ENCODE assay signal across 8 cellular contexts in genomic region chr3:57756528-57757401, GRCh38. TPM values are rescaled to one million over a fixed set of nuclear protein-coding genes. Genes with fewer than 3 reads are reported as not detected.
DNase-seq lines count a peak whose midpoint lies in the region; TF ChIP-seq lines count a peak whose summit lies in the region.

No MANE protein-coding gene starts in this region.

- TF ChIP-seq CTCF in HEK293 (tag by site-specific recombination; IDR thresholded peaks at IDR 0.05) = no peak
- TF ChIP-seq CTCF in esophagus muscularis mucosa (IDR thresholded peaks at IDR 0.05) = no peak

- peak overlapping the region; percentile 72; the same call in 1 of the 2 replicates for H3K27ac ChIP-seq in HEK293 (ENCODE audit: extremely low read depth, low read depth, low read length)
- peak overlapping the region; percentile 88 to 93 (median 92) for H3K27ac ChIP-seq in esophagus muscularis mucosa (replicated peaks in 1 of 4)

- H3K27me3 ChIP-seq in esophagus muscularis mucosa = no peaks in the 10 kb centered on the region

- H3K36me3 ChIP-seq in HEK293 (ENCODE audit: control insufficient read depth in 2 of 2, insufficient read depth in 1 of 2, low read length in 2 of 2) = peaks cover 7 to 17% of the 10 kb centered on the region in 2 experiments; a peak in 2 of 3 replicates
- H3K36me3 ChIP-seq in esophagus muscularis mucosa = peaks cover 0 to 10% (median 2%) of the 10 kb centered on the region in 4 donors

- H3K27ac Mint-ChIP-seq in activated T-cell treated with anti-CD3 and anti-CD28 coated beads, Interleukin-2, amount 50 U/mL, for 24 hours = peak overlapping the region; percentile 96

- no peak for TF ChIP-seq POLR2A in esophagus muscularis mucosa (IDR thresholded peaks at IDR 0.05; ENCODE audit: low read depth)

- H3K4me3 ChIP-seq in GM08714 (ENCODE audit: low read length) (peak overlapping the region; percentile 80), HEK293 (ENCODE audit: low read depth, low read length) (peak overlapping the region; percentile 98), esophagus muscularis mucosa (peak overlapping the region; percentile 79 to 95 (median 94))

- TF ChIP-seq EP300 in esophagus muscularis mucosa (IDR thresholded peaks at IDR 0.05) = no peak

- no peaks in the 10 kb centered on the region for H3K9me3 Mint-ChIP-seq in activated T-cell treated with anti-CD3 and anti-CD28 coated beads, Interleukin-2, amount 50 U/mL, for 24 hours

- H3K4me1 Mint-ChIP-seq in activated T-cell treated with anti-CD3 and anti-CD28 coated beads, Interleukin-2, amount 50 U/mL, for 24 hours (ENCODE audit: low read depth) = peaks cover 48% of the 10 kb centered on the region

- intact Hi-C loops in esophagus muscularis mucosa (cut with DNase I) = loop anchor here (5.0 kb wide), 3 partner anchors 46 to 159 kb away; partner anchors contain the start of genes ARF4 and DENND6A

- H3K4me1 ChIP-seq in HEK293 (ENCODE audit: control insufficient read depth, insufficient read depth, low read length) (no peaks in the 10 kb centered on the region), esophagus muscularis mucosa (peaks cover 44 to 53% (median 51%) of the 10 kb centered on the region in 4 donors)

- POLR2A ChIA-PET in HEK293 (lab: Yijun Ruan, JAX) = interaction anchor here (0.8 to 1.4 kb wide), 2 partner anchors 8 to 64 kb away, joined by 3 to 8 read pairs; partner anchors contain the start of gene DENND6A

- no peaks in the 10 kb centered on the region for H3K27me3 Mint-ChIP-seq in activated T-cell treated with anti-CD3 and anti-CD28 coated beads, Interleukin-2, amount 50 U/mL, for 24 hours

- DNase-seq in NAMALWA (ENCODE audit: low spot score) (peak; percentile 31), esophagus muscularis mucosa (ENCODE audit: extremely low spot score) (no peak), myocyte (ENCODE audit: low read depth) (peak; percentile 62), stromal cell of bone marrow (ENCODE audit: low read depth) (peak; percentile 52)
- DNase-seq in activated T-cell treated with anti-CD3 and anti-CD28 coated beads, Interleukin-2, amount 50 U/mL, for 24 hours = peak; percentile 60
- DNase-seq in effector CD4-positive, alpha-beta T cell = no peak

- WGBS in esophagus muscularis mucosa = 0% methylated on average over 11 of the region's 84 CpGs

- CTCF ChIA-PET in HEK293 (lab: Yijun Ruan, JAX) = no interaction called here

- H3K36me3 Mint-ChIP-seq in activated T-cell treated with anti-CD3 and anti-CD28 coated beads, Interleukin-2, amount 50 U/mL, for 24 hours (ENCODE audit: low read depth) = peaks cover 50% of the 10 kb centered on the region

- H3K9me3 ChIP-seq in HEK293 (ENCODE audit: control insufficient read depth, insufficient read depth, low read depth, low read length) (no peaks in the 10 kb centered on the region), esophagus muscularis mucosa (no peaks in the 10 kb centered on the region)

- H3K4me3 Mint-ChIP-seq in activated T-cell treated with anti-CD3 and anti-CD28 coated beads, Interleukin-2, amount 50 U/mL, for 24 hours = peak overlapping the region; percentile 97

TF ChIP-seq in HEK293, 187 proteins besides CTCF, POLR2A, EP300 and RAD21 (continues in another document):
- TF ChIP-seq ZNF114 (tag by site-specific recombination; IDR thresholded peaks at IDR 0.05) = no peak
- TF ChIP-seq ZNF571 (tag by site-specific recombination; IDR thresholded peaks at IDR 0.05) = no peak
- TF ChIP-seq HOXA7 (CRISPR knock-in tag; IDR thresholded peaks at IDR 0.05; ENCODE audit: borderline replicate concordance) = no peak
- no peak for TF ChIP-seq ZNF157 (tag by site-specific recombination; IDR thresholded peaks at IDR 0.05)
- TF ChIP-seq ZFP3 (tag by site-specific recombination; IDR thresholded peaks at IDR 0.05; ENCODE audit: low read depth) = no peak
- TF ChIP-seq AEBP2 (tag by site-specific recombination; IDR thresholded peaks at IDR 0.05; ENCODE audit: borderline replicate concordance) = no peak
- no peak for TF ChIP-seq IKZF3 (tag by site-specific recombination; IDR thresholded peaks at IDR 0.05)
- no peak for TF ChIP-seq PRDM1 (tag by site-specific recombination; IDR thresholded peaks at IDR 0.05)
- TF ChIP-seq ZNF837 (tag by site-specific recombination; IDR thresholded peaks at IDR 0.05) = no peak
- TF ChIP-seq, protein P1, sequence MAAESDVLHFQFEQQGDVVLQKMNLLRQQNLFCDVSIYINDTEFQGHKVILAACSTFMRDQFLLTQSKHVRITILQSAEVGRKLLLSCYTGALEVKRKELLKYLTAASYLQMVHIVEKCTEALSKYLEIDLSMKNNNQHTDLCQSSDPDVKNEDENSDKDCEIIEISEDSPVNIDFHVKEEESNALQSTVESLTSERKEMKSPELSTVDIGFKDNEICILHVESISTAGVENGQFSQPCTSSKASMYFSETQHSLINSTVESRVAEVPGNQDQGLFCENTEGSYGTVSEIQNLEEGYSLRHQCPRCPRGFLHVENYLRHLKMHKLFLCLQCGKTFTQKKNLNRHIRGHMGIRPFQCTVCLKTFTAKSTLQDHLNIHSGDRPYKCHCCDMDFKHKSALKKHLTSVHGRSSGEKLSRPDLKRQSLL (tag by site-specific recombination; IDR thresholded peaks at IDR 0.05) = no peak
- TF ChIP-seq ZNF433 (tag by site-specific recombination; IDR thresholded peaks at IDR 0.05; ENCODE audit: low read depth) = no peak
- no peak for TF ChIP-seq ZNF248 (tag by site-specific recombination; IDR thresholded peaks at IDR 0.05)
- TF ChIP-seq BCL6B (tag by site-specific recombination; IDR thresholded peaks at IDR 0.05) = no peak
- TF ChIP-seq SCRT2 (tag by site-specific recombination; IDR thresholded peaks at IDR 0.05) = no peak
- TF ChIP-seq ZNF514 (tag by site-specific recombination; IDR thresholded peaks at IDR 0.05) = no peak
- no peak for TF ChIP-seq ZSCAN4 (tag by site-specific recombination; IDR thresholded peaks at IDR 0.05)
- no peak for TF ChIP-seq GLI2 (tag by site-specific recombination; IDR thresholded peaks at IDR 0.05; ENCODE audit: borderline replicate concordance, low read depth)
- TF ChIP-seq, protein P2, sequence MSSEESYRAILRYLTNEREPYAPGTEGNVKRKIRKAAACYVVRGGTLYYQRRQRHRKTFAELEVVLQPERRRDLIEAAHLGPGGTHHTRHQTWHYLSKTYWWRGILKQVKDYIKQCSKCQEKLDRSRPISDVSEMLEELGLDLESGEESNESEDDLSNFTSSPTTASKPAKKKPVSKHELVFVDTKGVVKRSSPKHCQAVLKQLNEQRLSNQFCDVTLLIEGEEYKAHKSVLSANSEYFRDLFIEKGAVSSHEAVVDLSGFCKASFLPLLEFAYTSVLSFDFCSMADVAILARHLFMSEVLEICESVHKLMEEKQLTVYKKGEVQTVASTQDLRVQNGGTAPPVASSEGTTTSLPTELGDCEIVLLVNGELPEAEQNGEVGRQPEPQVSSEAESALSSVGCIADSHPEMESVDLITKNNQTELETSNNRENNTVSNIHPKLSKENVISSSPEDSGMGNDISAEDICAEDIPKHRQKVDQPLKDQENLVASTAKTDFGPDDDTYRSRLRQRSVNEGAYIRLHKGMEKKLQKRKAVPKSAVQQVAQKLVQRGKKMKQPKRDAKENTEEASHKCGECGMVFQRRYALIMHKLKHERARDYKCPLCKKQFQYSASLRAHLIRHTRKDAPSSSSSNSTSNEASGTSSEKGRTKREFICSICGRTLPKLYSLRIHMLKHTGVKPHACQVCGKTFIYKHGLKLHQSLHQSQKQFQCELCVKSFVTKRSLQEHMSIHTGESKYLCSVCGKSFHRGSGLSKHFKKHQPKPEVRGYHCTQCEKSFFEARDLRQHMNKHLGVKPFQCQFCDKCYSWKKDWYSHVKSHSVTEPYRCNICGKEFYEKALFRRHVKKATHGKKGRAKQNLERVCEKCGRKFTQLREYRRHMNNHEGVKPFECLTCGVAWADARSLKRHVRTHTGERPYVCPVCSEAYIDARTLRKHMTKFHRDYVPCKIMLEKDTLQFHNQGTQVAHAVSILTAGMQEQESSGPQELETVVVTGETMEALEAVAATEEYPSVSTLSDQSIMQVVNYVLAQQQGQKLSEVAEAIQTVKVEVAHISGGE (tag by site-specific recombination; conservative IDR thresholded peaks at IDR 0.05; ENCODE audit: low read depth) = peak; percentile 35; the same call in 1 of the 2 replicates

RNA-seq across cellular contexts. Expression of gene SLMAP, which starts 0.7 kb away (rescaled TPM):
- total RNA-seq in esophagus muscularis mucosa (100 to 1,000 TPM; 399 to 519 (median 464) TPM), myocyte (46.8 and 55.8 TPM in 2 replicates)
- polyA plus RNA-seq in myocyte (2012) = 20.7 TPM

Comparison
In these comparisons a context has a peak if more than half of its experiments do, and no peak if none do; other contexts are left out.
1. DNase-seq: peak in NAMALWA (single experiment), activated T-cell treated with anti-CD3 and anti-CD28 coated beads, Interleukin-2, amount 50 U/mL, for 24 hours (single experiment), myocyte (single experiment) and stromal cell of bone marrow (single experiment); none in esophagus muscularis mucosa (single experiment) and effector CD4-positive, alpha-beta T cell (single experiment).
2. Peak in every context shown above with its lines, with median percentiles within 50 percentile points of each other: H3K4me3 ChIP-seq.